In genomic region chr4:110624016-110624770, GRCh38 we compare ENCODE assay signal across 21 cellular contexts. TPM values are rescaled to one million over a fixed set of nuclear protein-coding genes. Genes with fewer than 3 reads are reported as not detected.
DNase-seq lines count a peak whose midpoint lies in the region; ATAC-seq and TF ChIP-seq lines count a peak whose summit lies in the region.
"Had no signal": no experiment of that assay in that cellular context is flagged by ENCODE, and none has a peak within 500 bp of the region (broad histone marks: within the 10 kb centered on the region; RNA-seq: fewer than 3 reads in every experiment).

No MANE protein-coding gene starts in this region.

- TF ChIP-seq CTCF in HFFc6 (IDR thresholded peaks at IDR 0.05) (no peak), hepatocyte (IDR thresholded peaks at IDR 0.05; ENCODE audit: poor library complexity) (no peak), osteoblast (IDR thresholded peaks at IDR 0.05; ENCODE audit: extremely low read depth, low read depth, low read length) (no peak)

- H3K27ac Mint-ChIP-seq in HFFc6 = no peak overlapping the region
- H3K27ac Mint-ChIP-seq in effector memory CD8-positive, alpha-beta T cell = no peak overlapping the region
- H3K27ac Mint-ChIP-seq: activated T-helper 2 cell treated with anti-CD3 and anti-CD28 coated beads, Interferon-gamma antibody, Interleukin-2, Interleukin-4, amounts not matched to agents 10 μg/mL and 5 μg/mL and 100 μg/mL, durations not matched to agents 14 hours and 24 hours and 36 hours; stimulated activated naive CD8-positive, alpha-beta T cell treated with anti-CD3 and anti-CD28 coated beads, Interleukin-15, Interleukin-2, amounts not matched to agents 100 ng/mL and 50 ng/mL, for 24 hours had no signal

- H3K4me1 ChIP-seq in hepatocyte (ENCODE audit: insufficient read depth) (peaks cover 19% of the 10 kb centered on the region), osteoblast (ENCODE audit: insufficient read depth, low read length) (no peaks in the 10 kb centered on the region)

- H3K9me2 ChIP-seq in hepatocyte (replicated peaks; ENCODE audit: insufficient read depth) = no peaks in the 10 kb centered on the region

- H3K9me3 ChIP-seq in SK-N-MC (ENCODE audit: low read depth, low read length) = no peaks in the 10 kb centered on the region
- H3K9me3 ChIP-seq in hepatocyte (ENCODE audit: low read depth) = no peaks in the 10 kb centered on the region
- H3K9me3 ChIP-seq in osteoblast (ENCODE audit: low read depth, low read length) = no peaks in the 10 kb centered on the region
- H3K9me3 ChIP-seq: heart left ventricle, left ventricle myocardium inferior, MG63 had no signal

- peaks cover 73% of the 10 kb centered on the region for H3K4me1 Mint-ChIP-seq in HFFc6 (ENCODE audit: low read depth)
- peaks cover 0 to 12% of the 10 kb centered on the region in 2 donors for H3K4me1 Mint-ChIP-seq in effector memory CD8-positive, alpha-beta T cell (ENCODE audit: low read depth in 2 of 2)

- peaks cover 16% of the 10 kb centered on the region for H3K36me3 Mint-ChIP-seq in HFFc6 (ENCODE audit: low read depth)
- no peaks in the 10 kb centered on the region for H3K36me3 Mint-ChIP-seq in effector memory CD8-positive, alpha-beta T cell (ENCODE audit: insufficient read depth)

- WGBS in hepatocyte (ENCODE audit: low lambda C conversion rate, missing lambda C conversion rate) = 44% methylated on average over 5 of the region's 5 CpGs

- H3K9me3 Mint-ChIP-seq in HFFc6 = no peaks in the 10 kb centered on the region
- no peaks in the 10 kb centered on the region for H3K9me3 Mint-ChIP-seq in effector memory CD8-positive, alpha-beta T cell
- H3K9me3 Mint-ChIP-seq: activated T-helper 2 cell treated with anti-CD3 and anti-CD28 coated beads, Interferon-gamma antibody, Interleukin-2, Interleukin-4, amounts not matched to agents 10 μg/mL and 5 μg/mL and 100 μg/mL, durations not matched to agents 14 hours and 24 hours and 36 hours had no signal

- H3K36me3 ChIP-seq in SK-N-MC (ENCODE audit: insufficient read depth, low read length) (peaks cover 23% of the 10 kb centered on the region; the same call in 1 of the 2 replicates), hepatocyte (replicated peaks; ENCODE audit: insufficient read depth, low read depth) (no peaks in the 10 kb centered on the region), osteoblast (ENCODE audit: insufficient read depth, low read length) (no peaks in the 10 kb centered on the region)
- H3K36me3 ChIP-seq: heart left ventricle, left ventricle myocardium inferior, MG63, tibial artery had no signal

- H3K9ac ChIP-seq in SK-N-MC (ENCODE audit: insufficient read length) = peak overlapping the region; percentile 77

- peaks cover 13% of the 10 kb centered on the region for H4K20me1 ChIP-seq in hepatocyte (ENCODE audit: insufficient read depth, poor library complexity, severe bottlenecking)
- no peaks in the 10 kb centered on the region for H4K20me1 ChIP-seq in osteoblast (ENCODE audit: insufficient read depth, low read length)

- peaks cover 19% of the 10 kb centered on the region for H3K27me3 ChIP-seq in hepatocyte
- peaks cover 100% of the 10 kb centered on the region for H3K27me3 ChIP-seq in osteoblast (ENCODE audit: insufficient read depth, low read length)
- H3K27me3 ChIP-seq: MG63 had no signal

- no peak for ATAC-seq in effector memory CD8-positive, alpha-beta T cell (replicated peaks)
- ATAC-seq: heart left ventricle had no signal

- H3K27ac ChIP-seq in SK-N-MC (peak overlapping the region; percentile 44), hepatocyte (peak overlapping the region; percentile 89), osteoblast (ENCODE audit: low read depth, low read length) (no peak overlapping the region)
- H3K27ac ChIP-seq: heart left ventricle, left ventricle myocardium inferior, tibial artery had no signal

- H2AFZ ChIP-seq in hepatocyte = no peak overlapping the region
- H2AFZ ChIP-seq in osteoblast (ENCODE audit: low read length) = no peak overlapping the region

- in situ Hi-C loops in ACHN (cut with HindIII; ENCODE audit: low pct_ligation_motif_present, low pct_unique_long_range_greater_than_20kb, low sequenced_read_pairs) = no loop called here

- peak overlapping the region; percentile 91 for H3K4me2 ChIP-seq in hepatocyte
- no peak overlapping the region for H3K4me2 ChIP-seq in osteoblast (ENCODE audit: insufficient read depth, low read length)

- H3K4me3 ChIP-seq in SK-N-MC = peak overlapping the region; percentile 97
- peak overlapping the region; percentile 31 for H3K4me3 ChIP-seq in hepatocyte
- H3K4me3 ChIP-seq in osteoblast (ENCODE audit: insufficient read depth, low read length) = no peak overlapping the region
- H3K4me3 ChIP-seq: tibial artery had no signal

- peaks cover 15% of the 10 kb centered on the region for H3K27me3 Mint-ChIP-seq in HFFc6 (ENCODE audit: insufficient read depth)
- peaks cover 94 to 100% of the 10 kb centered on the region in 2 donors for H3K27me3 Mint-ChIP-seq in effector memory CD8-positive, alpha-beta T cell

- peaks cover 73% of the 10 kb centered on the region for H3K79me2 ChIP-seq in hepatocyte
- no peaks in the 10 kb centered on the region for H3K79me2 ChIP-seq in osteoblast (ENCODE audit: insufficient read depth, low read length)

- no peak for DNase-seq in HFFc6
- no peak for DNase-seq in SK-N-MC (ENCODE audit: low read depth, low spot score)
- DNase-seq in hepatocyte (ENCODE audit: low spot score) = no peak
- peak; percentile 64 for DNase-seq in osteoblast (ENCODE audit: insufficient read length, low spot score, missing footprints)
- no peak for DNase-seq in effector CD8-positive, alpha-beta T cell (lab: John Stamatoyannopoulos, UW)
- no peak for DNase-seq in ACHN
- no peak for DNase-seq in nucleus accumbens (lab: John Stamatoyannopoulos, UW)
- no peak for DNase-seq in effector memory CD8-positive, alpha-beta T cell
- DNase-seq: DMS 273 treated with DMSO at 0.1 percent for 48 hours; HCEC 1CT; heart left ventricle; left ventricle myocardium inferior; MG63; NCI-H1436; NCI-H526; stimulated activated CD4-positive, alpha-beta T cell treated with anti-CD3 and anti-CD28 coated beads, Interleukin-12 subunit alpha, Interleukin-12 subunit beta, amount 100 ng/mL, for 4 hours; stimulated activated CD4-positive, alpha-beta T cell treated with anti-CD3 and anti-CD28 coated beads, Interleukin-4, amount 100 ng/mL, for 4 hours; tibial artery had no signal

- H3K4me3 Mint-ChIP-seq in HFFc6 = peak overlapping the region; percentile 97
- no peak overlapping the region for H3K4me3 Mint-ChIP-seq in effector memory CD8-positive, alpha-beta T cell
- H3K4me3 Mint-ChIP-seq: stimulated activated naive CD8-positive, alpha-beta T cell treated with anti-CD3 and anti-CD28 coated beads, Interleukin-15, Interleukin-2, amounts not matched to agents 100 ng/mL and 50 ng/mL, for 24 hours had no signal

RNA-seq across cellular contexts. Expression of gene PITX2, which starts 1.3 kb away (rescaled TPM):
- 10 to 100 TPM; 15.9 to 22.8 (median 17.9) TPM for total RNA-seq in HFFc6 (2021; fragmentation: NEBNext Ultra II Directional; extraction: Animal tissue kit (Norgen Biotek cat#: 25700))
- 80.5 and 99.2 TPM in 2 replicates for total RNA-seq in hepatocyte
- 142 and 147 TPM in 2 replicates for polyA plus RNA-seq in hepatocyte
- 0.36 and 0.59 TPM in 2 replicates for total RNA-seq in osteoblast
- total RNA-seq: activated T-helper 2 cell treated with anti-CD3 and anti-CD28 coated beads, Interferon-gamma antibody, Interleukin-2, Interleukin-4, amounts not matched to agents 10 μg/mL and 5 μg/mL and 100 μg/mL, durations not matched to agents 14 hours and 24 hours and 36 hours; left ventricle myocardium inferior; mononuclear cell had no signal

Comparison
In these comparisons a context has a peak if more than half of its experiments do, and no peak if none do; other contexts are left out.
1. RNA of gene PITX2, which starts 1.3 kb away (total RNA-seq): 80.5 to 99.2 TPM in hepatocyte and 15.9 to 22.8 TPM in HFFc6; 0.36 to 0.59 TPM in osteoblast; every median in the first group is over 10 times any median in the second.